Comparison of ENCODE assay signal across 8 cellular contexts in the genomic region with DNA sequence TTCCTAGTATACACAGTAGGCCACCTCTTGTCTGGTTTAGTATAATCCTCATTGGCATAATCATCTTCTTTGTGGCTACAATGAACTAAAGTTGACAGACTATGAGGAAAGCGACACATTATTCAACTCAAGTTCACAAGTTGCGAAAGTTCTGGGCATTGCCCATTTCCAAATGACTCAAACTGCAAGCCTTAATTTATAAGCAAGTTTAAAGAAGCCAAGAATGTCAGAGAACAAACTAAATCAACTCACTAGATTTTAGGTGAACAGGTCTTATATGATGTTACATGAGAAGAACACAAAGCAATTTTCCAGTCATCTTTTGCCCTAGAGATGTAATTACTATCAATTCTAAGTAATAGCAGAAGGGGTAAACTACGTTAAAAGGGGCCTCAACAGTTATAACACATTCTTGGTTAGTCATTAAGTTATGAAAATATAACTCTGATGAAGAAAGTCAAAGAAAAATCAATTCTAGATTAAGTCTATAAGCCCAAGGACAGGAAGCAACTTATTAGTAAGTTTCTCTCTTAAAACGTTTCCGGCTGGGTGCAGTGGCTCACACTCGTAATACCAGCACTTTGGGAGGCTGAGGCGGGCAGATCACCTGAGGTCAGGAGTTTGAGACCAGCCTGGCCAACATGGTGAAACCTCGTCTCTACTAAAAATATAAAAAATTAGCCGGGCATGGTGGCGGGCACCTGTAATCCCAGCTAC. TPM values are rescaled to one million over a fixed set of nuclear protein-coding genes. Genes with fewer than 3 reads are reported as not detected.
DNase-seq lines count a peak whose midpoint lies in the region; ATAC-seq and TF ChIP-seq lines count a peak whose summit lies in the region.

No MANE protein-coding gene starts in this region.

- no peak overlapping the region for H3K4me3 ChIP-seq in transverse colon

- in situ Hi-C loops in transverse colon (cut with MboI; ENCODE audit: low pct_ligation_motif_present in 1 of 4, low pct_unique_long_range_greater_than_20kb in 1 of 4, low sequenced_read_pairs in 3 of 4): loop anchor here (10.0 to 25.0 kb wide), 2 partner anchors 147 to 185 kb away; partner anchors contain the start of gene CCDC83 (in 1 of the 4)

- peak overlapping the region; percentile 99 for H3K27ac Mint-ChIP-seq in activated CD4-positive, alpha-beta memory T cell treated with anti-CD3 and anti-CD28 coated beads for 36 hours
- no peak overlapping the region for H3K27ac Mint-ChIP-seq in mesothelial cell of epicardium

- TF ChIP-seq POLR2A in transverse colon (IDR thresholded peaks at IDR 0.05): no peak

- DNase-seq in EL (peak; percentile 67), medulla oblongata (ENCODE audit: extremely low spot score) (peak; percentile 20), mesothelial cell of epicardium (ENCODE audit: low spot score in 2 of 2, unreplicated experiment in 2 of 2) (no peak), activated gamma-delta T cell treated with Interleukin-2 at 50 U/mL for 16 hours (no peak), transverse colon (no peak), activated gamma-delta T cell (lab: John Stamatoyannopoulos, UW) (no peak)
- DNase-seq in activated CD4-positive, alpha-beta memory T cell treated with anti-CD3 and anti-CD28 coated beads for 36 hours: peak; percentile 81

- intact Hi-C loops in activated CD4-positive, alpha-beta memory T cell treated with anti-CD3 and anti-CD28 coated beads for 36 hours (cut with micrococcal nuclease): loop anchor here (1.0 to 10.0 kb wide), 17 partner anchors 20 to 757 kb away; partner anchors contain the start of genes EED and PRSS23
- intact Hi-C loops in transverse colon (cut with DNase I; ENCODE audit: low total_unique reads): no loop called here

- no peaks in the 10 kb centered on the region for H3K36me3 ChIP-seq in transverse colon

- CTCF ChIA-PET in activated CD4-positive, alpha-beta memory T cell treated with anti-CD3 and anti-CD28 coated beads for 36 hours (lab: Charles Lee): interaction anchor here (0.8 to 1.5 kb wide), 8 partner anchors 17 to 244 kb away, joined by 3 to 7 read pairs (median 4); no protein-coding TSS in a partner anchor

- H3K9me3 Mint-ChIP-seq in activated CD4-positive, alpha-beta memory T cell treated with anti-CD3 and anti-CD28 coated beads for 36 hours: peaks cover 5% of the 10 kb centered on the region
- no peaks in the 10 kb centered on the region for H3K9me3 Mint-ChIP-seq in mesothelial cell of epicardium

- no peak for TF ChIP-seq EP300 in transverse colon (IDR thresholded peaks at IDR 0.05; ENCODE audit: low read depth)

- ATAC-seq in HG02642 (IDR thresholded peaks at IDR 0.05; ENCODE audit: poor library complexity, unreplicated experiment): peak; percentile 30

- TF ChIP-seq CTCF in mesothelial cell of epicardium (IDR thresholded peaks at IDR 0.05; ENCODE audit: unreplicated experiment): no peak
- TF ChIP-seq CTCF in transverse colon (IDR thresholded peaks at IDR 0.05): no peak

- WGBS in transverse colon (ENCODE audit: low coverage in 1 of 2), 2 donors: 68 to 78% methylated on average over 9 to 10 of the region's 10 CpGs

- H3K27me3 Mint-ChIP-seq in activated CD4-positive, alpha-beta memory T cell treated with anti-CD3 and anti-CD28 coated beads for 36 hours: no peaks in the 10 kb centered on the region
- H3K27me3 Mint-ChIP-seq in mesothelial cell of epicardium (ENCODE audit: low read depth): no peaks in the 10 kb centered on the region

- peak overlapping the region in 1 of 4 donors; percentile 32 for H3K27ac ChIP-seq in transverse colon

- POLR2A ChIA-PET in activated CD4-positive, alpha-beta memory T cell treated with anti-CD3 and anti-CD28 coated beads for 36 hours (lab: Charles Lee): interaction anchor here (0.7 to 1.7 kb wide), 2 partner anchors 18 to 149 kb away, joined by 3 to 8 read pairs; no protein-coding TSS in a partner anchor

- peak overlapping the region; percentile 60 for H3K4me3 Mint-ChIP-seq in activated CD4-positive, alpha-beta memory T cell treated with anti-CD3 and anti-CD28 coated beads for 36 hours
- H3K4me3 Mint-ChIP-seq in mesothelial cell of epicardium: no peak overlapping the region

- H3K4me1 ChIP-seq in transverse colon: peaks cover 3 to 81% (median 30%) of the 10 kb centered on the region in 4 donors

- no peaks in the 10 kb centered on the region for H3K9me3 ChIP-seq in transverse colon

- peaks cover 11% of the 10 kb centered on the region for H3K36me3 Mint-ChIP-seq in activated CD4-positive, alpha-beta memory T cell treated with anti-CD3 and anti-CD28 coated beads for 36 hours
- no peaks in the 10 kb centered on the region for H3K36me3 Mint-ChIP-seq in mesothelial cell of epicardium

- H3K4me1 Mint-ChIP-seq in activated CD4-positive, alpha-beta memory T cell treated with anti-CD3 and anti-CD28 coated beads for 36 hours (ENCODE audit: low read depth): peaks cover 93% of the 10 kb centered on the region
- peaks cover 27% of the 10 kb centered on the region for H3K4me1 Mint-ChIP-seq in mesothelial cell of epicardium

- no peaks in the 10 kb centered on the region for H3K27me3 ChIP-seq in transverse colon

RNA-seq across cellular contexts. Expression of gene PICALM, which starts 21.5 kb away (rescaled TPM):
- 10 to 100 TPM; 75.9 to 90.4 TPM for total RNA-seq in activated CD4-positive, alpha-beta memory T cell treated with anti-CD3 and anti-CD28 coated beads for 36 hours
- 149 to 154 TPM (median 150 TPM) in 3 replicates for total RNA-seq in mesothelial cell of epicardium
- 100 to 1,000 TPM; 148 to 244 (median 221) TPM for total RNA-seq in transverse colon

Comparison
In these comparisons a context has a peak if more than half of its experiments do, and no peak if none do; other contexts are left out.
1. DNase-seq: peak in EL (single experiment), activated CD4-positive, alpha-beta memory T cell treated with anti-CD3 and anti-CD28 coated beads for 36 hours (single experiment) and medulla oblongata (single experiment); none in mesothelial cell of epicardium (0 of 2), activated gamma-delta T cell treated with Interleukin-2 at 50 U/mL for 16 hours (single experiment), transverse colon (single experiment) and activated gamma-delta T cell (single experiment).